Comparison of ENCODE assay signal across 9 cellular contexts in genomic region chr4:158825443-158826036, GRCh38. TPM values are rescaled to one million over a fixed set of nuclear protein-coding genes. Genes with fewer than 3 reads are reported as not detected.
DNase-seq lines count a peak whose midpoint lies in the region; ATAC-seq and TF ChIP-seq lines count a peak whose summit lies in the region.
"Had no signal": no experiment of that assay in that cellular context is flagged by ENCODE, and none has a peak within 500 bp of the region (broad histone marks: within the 10 kb centered on the region; RNA-seq: fewer than 3 reads in every experiment).

No MANE protein-coding gene starts in this region.

- no peak for DNase-seq in SK-N-SH
- no peak for DNase-seq in hepatocyte (ENCODE audit: low spot score)
- no peak for DNase-seq in stomach
- no peak for DNase-seq in NCI-H748 treated with DMSO at 0.1 percent for 48 hours (lab: John Stamatoyannopoulos, UW)
- DNase-seq in testis = no peak
- no peak for DNase-seq in GM19238 (ENCODE audit: insufficient read length, low spot score)
- DNase-seq: activated T-cell treated with anti-CD3 and anti-CD28 coated beads, Interleukin-2, amount 50 U/mL, for 48 hours; NCI-H524 treated with DMSO at 0.1 percent for 48 hours had no signal

- POLR2A ChIA-PET in SK-N-SH (lab: Yijun Ruan, JAX) = no interaction called here

- no peak for TF ChIP-seq RAD21 in SK-N-SH (IDR thresholded peaks at IDR 0.05; ENCODE audit: low read length)

- no peaks in the 10 kb centered on the region for H3K9me3 ChIP-seq in SK-N-SH
- H3K9me3 ChIP-seq in hepatocyte (ENCODE audit: low read depth) = no peaks in the 10 kb centered on the region
- H3K9me3 ChIP-seq in stomach = no peaks in the 10 kb centered on the region
- no peaks in the 10 kb centered on the region for H3K9me3 ChIP-seq in testis

- H3K27ac ChIP-seq in SK-N-SH (ENCODE audit: low read depth in 2 of 2, low read length in 1 of 2) = peak overlapping the region; percentile 73
- H3K27ac ChIP-seq in hepatocyte = peak overlapping the region; percentile 91
- H3K27ac ChIP-seq in stomach = peak overlapping the region; percentile 71 to 89 (median 82)
- no peak overlapping the region for H3K27ac ChIP-seq in testis

- TF ChIP-seq EP300 in SK-N-SH (IDR thresholded peaks at IDR 0.05; ENCODE audit: borderline replicate concordance in 1 of 2, low read depth in 1 of 2, low read length in 1 of 2) (no peak), stomach (IDR thresholded peaks at IDR 0.05) (no peak)

- peaks cover 0 to 9% of the 10 kb centered on the region in 2 experiments for H3K36me3 ChIP-seq in SK-N-SH (replicated peaks in 1 of 2; ENCODE audit: control insufficient read depth in 1 of 2, insufficient read depth in 2 of 2, low read length in 1 of 2)
- no peaks in the 10 kb centered on the region for H3K36me3 ChIP-seq in hepatocyte (replicated peaks; ENCODE audit: insufficient read depth, low read depth)
- peaks cover 0 to 8% (median 2%) of the 10 kb centered on the region in 4 donors for H3K36me3 ChIP-seq in stomach
- no peaks in the 10 kb centered on the region for H3K36me3 ChIP-seq in testis (ENCODE audit: low read depth, missing control alignments)

- H3K27me3 ChIP-seq in SK-N-SH (ENCODE audit: insufficient read depth) (no peaks in the 10 kb centered on the region), hepatocyte (no peaks in the 10 kb centered on the region), stomach (no peaks in the 10 kb centered on the region), testis (no peaks in the 10 kb centered on the region)

- H3F3A ChIP-seq in SK-N-SH (replicated peaks; ENCODE audit: insufficient read depth) = no peaks in the 10 kb centered on the region

- H3K9me2 ChIP-seq in SK-N-SH = no peaks in the 10 kb centered on the region
- H3K9me2 ChIP-seq in hepatocyte (replicated peaks; ENCODE audit: insufficient read depth) = no peaks in the 10 kb centered on the region

- H4K20me1 ChIP-seq in SK-N-SH (ENCODE audit: insufficient read depth) (no peaks in the 10 kb centered on the region), hepatocyte (ENCODE audit: insufficient read depth, poor library complexity, severe bottlenecking) (no peaks in the 10 kb centered on the region)

- peak; percentile 5 for ATAC-seq in GM21619 (IDR thresholded peaks at IDR 0.05; ENCODE audit: unreplicated experiment)

- no peak for TF ChIP-seq POLR2A in stomach (IDR thresholded peaks at IDR 0.05)
- no peak for TF ChIP-seq POLR2A in testis (IDR thresholded peaks at IDR 0.05)

- no peak overlapping the region for H3K9ac ChIP-seq in SK-N-SH

- TF ChIP-seq CTCF in SK-N-SH (IDR thresholded peaks at IDR 0.05) (no peak), hepatocyte (IDR thresholded peaks at IDR 0.05; ENCODE audit: poor library complexity) (no peak), stomach (IDR thresholded peaks at IDR 0.05) (no peak), testis (IDR thresholded peaks at IDR 0.05) (no peak)

- H2AFZ ChIP-seq in SK-N-SH (ENCODE audit: low read depth) = no peak overlapping the region
- H2AFZ ChIP-seq in hepatocyte = no peak overlapping the region

- H3K4me1 ChIP-seq in SK-N-SH (ENCODE audit: control insufficient read depth in 1 of 2, insufficient read depth in 2 of 2, low read depth in 1 of 2, low read length in 1 of 2) = peaks cover 33 to 38% of the 10 kb centered on the region in 2 experiments; a peak in 3 of 4 replicates
- peaks cover 49% of the 10 kb centered on the region for H3K4me1 ChIP-seq in hepatocyte (ENCODE audit: insufficient read depth)
- H3K4me1 ChIP-seq in stomach = peaks cover 53 to 86% (median 75%) of the 10 kb centered on the region in 4 donors
- peaks cover 9% of the 10 kb centered on the region for H3K4me1 ChIP-seq in testis

- no peak overlapping the region for H3K4me3 ChIP-seq in SK-N-SH (ENCODE audit: low read depth in 2 of 2, low read length in 1 of 2)
- H3K4me3 ChIP-seq in hepatocyte = no peak overlapping the region
- no peak overlapping the region for H3K4me3 ChIP-seq in stomach
- H3K4me3 ChIP-seq in testis = no peak overlapping the region

- H3K4me2 ChIP-seq in SK-N-SH (peak overlapping the region; percentile 72; the same call in 1 of the 2 replicates), hepatocyte (peak overlapping the region; percentile 43)

- peaks cover 32% of the 10 kb centered on the region for H3K79me2 ChIP-seq in SK-N-SH (ENCODE audit: insufficient read depth)
- H3K79me2 ChIP-seq in hepatocyte = peaks cover 39% of the 10 kb centered on the region

- CTCF ChIA-PET in SK-N-SH (lab: Yijun Ruan, JAX) = interaction anchor here (1.3 to 1.7 kb wide), 3 partner anchors 25 to 378 kb away, joined by 5 to 6 read pairs (median 6); no protein-coding TSS in a partner anchor

- WGBS in SK-N-SH (ENCODE audit: low lambda C conversion rate) = 89% methylated on average over 4 of the region's 4 CpGs
- WGBS in hepatocyte (ENCODE audit: low lambda C conversion rate, missing lambda C conversion rate) = 62% methylated on average over 4 of the region's 4 CpGs
- WGBS in stomach, 5 donors = 48 to 69% (median 59%) methylated on average over 4 of the region's 4 CpGs
- 82 to 83% methylated on average over 4 of the region's 4 CpGs for WGBS in testis, 2 donors

- intact Hi-C loops in stomach (cut with DNase I; ENCODE audit: low total_unique reads) = no loop called here
- intact Hi-C loops in testis (cut with DNase I; ENCODE audit: low total_unique reads) = no loop called here

TF ChIP-seq in SK-N-SH, 30 proteins besides CTCF, POLR2A, EP300 and RAD21:
- TF ChIP-seq MXI1 (IDR thresholded peaks at IDR 0.05; ENCODE audit: low read depth, low read length) (no peak), NFIC (IDR thresholded peaks at IDR 0.05; ENCODE audit: borderline replicate concordance) (no peak), NRF1 (IDR thresholded peaks at IDR 0.05; ENCODE audit: low read depth, low read length) (no peak), GATA2 (CRISPR knock-in tag; IDR thresholded peaks at IDR 0.05) (peak; percentile 47)

RNA-seq across cellular contexts. Expression of gene FNIP2, which starts 56.7 kb away (rescaled TPM):
- polyA plus RNA-seq in SK-N-SH (2012; rRNA removed) = 0.97 and 1.6 TPM in 2 replicates
- polyA plus RNA-seq in SK-N-SH (2012; cell fraction: cytosol; rRNA removed) = 1.2 and 1.8 TPM in 2 replicates
- 1.5 and 2.4 TPM in 2 replicates for polyA plus RNA-seq in SK-N-SH (2012; cell fraction: nucleus; rRNA removed)
- total RNA-seq in hepatocyte = 53.2 and 61.0 TPM in 2 replicates
- polyA plus RNA-seq in hepatocyte = 20.8 and 23.4 TPM in 2 replicates
- total RNA-seq in stomach = 100 to 1,000 TPM in 1 of 5 donors, 10 to 100 TPM in 4; 28.7 to 109 (median 38.8) TPM
- 10 to 100 TPM in 1 of 3 donors, 1 to 10 TPM in 2; 4.8 to 15.7 (median 6.8) TPM for polyA plus RNA-seq in stomach
- 10 to 100 TPM; 25.0 to 28.4 TPM for total RNA-seq in testis
- polyA plus RNA-seq in testis (ENCODE audit: insufficient read depth, low read depth, low replicate concordance) = 23.5 TPM

Comparison
In these comparisons a context has a peak if more than half of its experiments do, and no peak if none do; other contexts are left out.
1. H3K27ac ChIP-seq: peak in SK-N-SH (2 of 2), hepatocyte (single experiment) and stomach (5 of 5); none in testis (0 of 2).